In the genomic region with DNA sequence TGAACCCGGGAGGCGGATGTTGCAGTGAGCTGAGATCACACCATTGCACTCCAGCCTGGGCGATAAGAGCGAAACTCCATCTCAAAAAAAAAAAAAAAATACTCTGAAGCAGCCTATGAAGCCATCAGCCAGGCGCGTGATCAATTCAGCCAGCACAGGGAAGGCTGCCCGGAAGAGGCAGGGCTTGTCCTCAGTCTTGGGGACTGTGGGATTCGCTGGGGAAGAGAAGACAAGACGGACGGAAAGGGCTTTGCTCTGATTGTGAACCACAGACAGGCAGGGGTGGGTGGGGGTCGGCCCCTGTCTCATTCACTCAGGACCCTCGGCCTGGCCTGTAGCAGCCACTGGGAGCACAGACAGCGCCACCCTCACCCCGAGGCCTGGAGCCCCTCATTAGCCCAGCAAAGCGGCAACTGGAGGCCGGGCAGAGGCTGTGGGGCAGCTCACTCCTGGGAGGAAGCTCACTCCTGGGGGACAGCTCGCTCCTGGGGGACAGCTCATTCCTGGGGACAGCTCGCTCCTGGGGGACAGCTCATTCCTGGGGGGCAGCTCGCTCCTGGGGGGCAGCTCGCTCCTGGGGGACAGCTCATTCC, we compare ENCODE assay signal across 1 cellular context.
TF ChIP-seq lines count a peak whose summit lies in the region.

No MANE protein-coding gene starts in this region.

TF ChIP-seq in HepG2, 621 proteins besides CTCF, POLR2A, EP300 and RAD21 (continued from another document and continues in another):
- TF ChIP-seq, protein P1, sequence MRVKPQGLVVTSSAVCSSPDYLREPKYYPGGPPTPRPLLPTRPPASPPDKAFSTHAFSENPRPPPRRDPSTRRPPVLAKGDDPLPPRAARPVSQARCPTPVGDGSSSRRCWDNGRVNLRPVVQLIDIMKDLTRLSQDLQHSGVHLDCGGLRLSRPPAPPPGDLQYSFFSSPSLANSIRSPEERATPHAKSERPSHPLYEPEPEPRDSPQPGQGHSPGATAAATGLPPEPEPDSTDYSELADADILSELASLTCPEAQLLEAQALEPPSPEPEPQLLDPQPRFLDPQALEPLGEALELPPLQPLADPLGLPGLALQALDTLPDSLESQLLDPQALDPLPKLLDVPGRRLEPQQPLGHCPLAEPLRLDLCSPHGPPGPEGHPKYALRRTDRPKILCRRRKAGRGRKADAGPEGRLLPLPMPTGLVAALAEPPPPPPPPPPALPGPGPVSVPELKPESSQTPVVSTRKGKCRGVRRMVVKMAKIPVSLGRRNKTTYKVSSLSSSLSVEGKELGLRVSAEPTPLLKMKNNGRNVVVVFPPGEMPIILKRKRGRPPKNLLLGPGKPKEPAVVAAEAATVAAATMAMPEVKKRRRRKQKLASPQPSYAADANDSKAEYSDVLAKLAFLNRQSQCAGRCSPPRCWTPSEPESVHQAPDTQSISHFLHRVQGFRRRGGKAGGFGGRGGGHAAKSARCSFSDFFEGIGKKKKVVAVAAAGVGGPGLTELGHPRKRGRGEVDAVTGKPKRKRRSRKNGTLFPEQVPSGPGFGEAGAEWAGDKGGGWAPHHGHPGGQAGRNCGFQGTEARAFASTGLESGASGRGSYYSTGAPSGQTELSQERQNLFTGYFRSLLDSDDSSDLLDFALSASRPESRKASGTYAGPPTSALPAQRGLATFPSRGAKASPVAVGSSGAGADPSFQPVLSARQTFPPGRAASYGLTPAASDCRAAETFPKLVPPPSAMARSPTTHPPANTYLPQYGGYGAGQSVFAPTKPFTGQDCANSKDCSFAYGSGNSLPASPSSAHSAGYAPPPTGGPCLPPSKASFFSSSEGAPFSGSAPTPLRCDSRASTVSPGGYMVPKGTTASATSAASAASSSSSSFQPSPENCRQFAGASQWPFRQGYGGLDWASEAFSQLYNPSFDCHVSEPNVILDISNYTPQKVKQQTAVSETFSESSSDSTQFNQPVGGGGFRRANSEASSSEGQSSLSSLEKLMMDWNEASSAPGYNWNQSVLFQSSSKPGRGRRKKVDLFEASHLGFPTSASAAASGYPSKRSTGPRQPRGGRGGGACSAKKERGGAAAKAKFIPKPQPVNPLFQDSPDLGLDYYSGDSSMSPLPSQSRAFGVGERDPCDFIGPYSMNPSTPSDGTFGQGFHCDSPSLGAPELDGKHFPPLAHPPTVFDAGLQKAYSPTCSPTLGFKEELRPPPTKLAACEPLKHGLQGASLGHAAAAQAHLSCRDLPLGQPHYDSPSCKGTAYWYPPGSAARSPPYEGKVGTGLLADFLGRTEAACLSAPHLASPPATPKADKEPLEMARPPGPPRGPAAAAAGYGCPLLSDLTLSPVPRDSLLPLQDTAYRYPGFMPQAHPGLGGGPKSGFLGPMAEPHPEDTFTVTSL (CRISPR knock-in tag; IDR thresholded peaks at IDR 0.05; ENCODE audit: borderline replicate concordance) = no peak
- TF ChIP-seq ZNF441 (CRISPR knock-in tag; IDR thresholded peaks at IDR 0.05; ENCODE audit: borderline replicate concordance) (peak; percentile 95; the same call in 1 of the 2 replicates), GABPA (IDR thresholded peaks at IDR 0.05; ENCODE audit: low read depth, low read length) (no peak), GABPA (CRISPR knock-in tag; IDR thresholded peaks at IDR 0.05; ENCODE audit: low read depth) (peak; percentile 66), CCDC6 (CRISPR knock-in tag; IDR thresholded peaks at IDR 0.05) (no peak), PHF21A (CRISPR knock-in tag; IDR thresholded peaks at IDR 0.05) (no peak), ISX (CRISPR knock-in tag; conservative IDR thresholded peaks at IDR 0.05) (no peak), ZNF34 (CRISPR knock-in tag; IDR thresholded peaks at IDR 0.05; ENCODE audit: borderline replicate concordance) (no peak), ZNF790 (CRISPR knock-in tag; IDR thresholded peaks at IDR 0.05; ENCODE audit: borderline replicate concordance) (no peak), SAFB2 (CRISPR knock-in tag; IDR thresholded peaks at IDR 0.05; ENCODE audit: borderline replicate concordance, low read depth) (no peak), ZNF75D (CRISPR knock-in tag; IDR thresholded peaks at IDR 0.05; ENCODE audit: borderline replicate concordance) (no peak), ZNF777 (CRISPR knock-in tag; IDR thresholded peaks at IDR 0.05) (no peak), ZNF720 (CRISPR knock-in tag; IDR thresholded peaks at IDR 0.05) (no peak)
- TF ChIP-seq, protein P2, sequence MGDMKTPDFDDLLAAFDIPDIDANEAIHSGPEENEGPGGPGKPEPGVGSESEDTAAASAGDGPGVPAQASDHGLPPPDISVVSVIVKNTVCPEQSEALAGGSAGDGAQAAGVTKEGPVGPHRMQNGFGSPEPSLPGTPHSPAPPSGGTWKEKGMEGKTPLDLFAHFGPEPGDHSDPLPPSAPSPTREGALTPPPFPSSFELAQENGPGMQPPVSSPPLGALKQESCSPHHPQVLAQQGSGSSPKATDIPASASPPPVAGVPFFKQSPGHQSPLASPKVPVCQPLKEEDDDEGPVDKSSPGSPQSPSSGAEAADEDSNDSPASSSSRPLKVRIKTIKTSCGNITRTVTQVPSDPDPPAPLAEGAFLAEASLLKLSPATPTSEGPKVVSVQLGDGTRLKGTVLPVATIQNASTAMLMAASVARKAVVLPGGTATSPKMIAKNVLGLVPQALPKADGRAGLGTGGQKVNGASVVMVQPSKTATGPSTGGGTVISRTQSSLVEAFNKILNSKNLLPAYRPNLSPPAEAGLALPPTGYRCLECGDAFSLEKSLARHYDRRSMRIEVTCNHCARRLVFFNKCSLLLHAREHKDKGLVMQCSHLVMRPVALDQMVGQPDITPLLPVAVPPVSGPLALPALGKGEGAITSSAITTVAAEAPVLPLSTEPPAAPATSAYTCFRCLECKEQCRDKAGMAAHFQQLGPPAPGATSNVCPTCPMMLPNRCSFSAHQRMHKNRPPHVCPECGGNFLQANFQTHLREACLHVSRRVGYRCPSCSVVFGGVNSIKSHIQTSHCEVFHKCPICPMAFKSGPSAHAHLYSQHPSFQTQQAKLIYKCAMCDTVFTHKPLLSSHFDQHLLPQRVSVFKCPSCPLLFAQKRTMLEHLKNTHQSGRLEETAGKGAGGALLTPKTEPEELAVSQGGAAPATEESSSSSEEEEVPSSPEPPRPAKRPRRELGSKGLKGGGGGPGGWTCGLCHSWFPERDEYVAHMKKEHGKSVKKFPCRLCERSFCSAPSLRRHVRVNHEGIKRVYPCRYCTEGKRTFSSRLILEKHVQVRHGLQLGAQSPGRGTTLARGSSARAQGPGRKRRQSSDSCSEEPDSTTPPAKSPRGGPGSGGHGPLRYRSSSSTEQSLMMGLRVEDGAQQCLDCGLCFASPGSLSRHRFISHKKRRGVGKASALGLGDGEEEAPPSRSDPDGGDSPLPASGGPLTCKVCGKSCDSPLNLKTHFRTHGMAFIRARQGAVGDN (CRISPR knock-in tag; IDR thresholded peaks at IDR 0.05) = peak; percentile 33; the same call in 1 of the 2 replicates
- TF ChIP-seq, protein P3, sequence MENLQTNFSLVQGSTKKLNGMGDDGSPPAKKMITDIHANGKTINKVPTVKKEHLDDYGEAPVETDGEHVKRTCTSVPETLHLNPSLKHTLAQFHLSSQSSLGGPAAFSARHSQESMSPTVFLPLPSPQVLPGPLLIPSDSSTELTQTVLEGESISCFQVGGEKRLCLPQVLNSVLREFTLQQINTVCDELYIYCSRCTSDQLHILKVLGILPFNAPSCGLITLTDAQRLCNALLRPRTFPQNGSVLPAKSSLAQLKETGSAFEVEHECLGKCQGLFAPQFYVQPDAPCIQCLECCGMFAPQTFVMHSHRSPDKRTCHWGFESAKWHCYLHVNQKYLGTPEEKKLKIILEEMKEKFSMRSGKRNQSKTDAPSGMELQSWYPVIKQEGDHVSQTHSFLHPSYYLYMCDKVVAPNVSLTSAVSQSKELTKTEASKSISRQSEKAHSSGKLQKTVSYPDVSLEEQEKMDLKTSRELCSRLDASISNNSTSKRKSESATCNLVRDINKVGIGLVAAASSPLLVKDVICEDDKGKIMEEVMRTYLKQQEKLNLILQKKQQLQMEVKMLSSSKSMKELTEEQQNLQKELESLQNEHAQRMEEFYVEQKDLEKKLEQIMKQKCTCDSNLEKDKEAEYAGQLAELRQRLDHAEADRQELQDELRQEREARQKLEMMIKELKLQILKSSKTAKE (CRISPR knock-in tag; IDR thresholded peaks at IDR 0.05; ENCODE audit: borderline replicate concordance) = no peak
- TF ChIP-seq, protein P4, sequence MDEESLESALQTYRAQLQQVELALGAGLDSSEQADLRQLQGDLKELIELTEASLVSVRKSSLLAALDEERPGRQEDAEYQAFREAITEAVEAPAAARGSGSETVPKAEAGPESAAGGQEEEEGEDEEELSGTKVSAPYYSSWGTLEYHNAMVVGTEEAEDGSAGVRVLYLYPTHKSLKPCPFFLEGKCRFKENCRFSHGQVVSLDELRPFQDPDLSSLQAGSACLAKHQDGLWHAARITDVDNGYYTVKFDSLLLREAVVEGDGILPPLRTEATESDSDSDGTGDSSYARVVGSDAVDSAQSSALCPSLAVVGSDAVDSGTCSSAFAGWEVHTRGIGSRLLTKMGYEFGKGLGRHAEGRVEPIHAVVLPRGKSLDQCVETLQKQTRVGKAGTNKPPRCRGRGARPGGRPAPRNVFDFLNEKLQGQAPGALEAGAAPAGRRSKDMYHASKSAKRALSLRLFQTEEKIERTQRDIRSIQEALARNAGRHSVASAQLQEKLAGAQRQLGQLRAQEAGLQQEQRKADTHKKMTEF (CRISPR knock-in tag; IDR thresholded peaks at IDR 0.05) = no peak
- TF ChIP-seq, protein P5, sequence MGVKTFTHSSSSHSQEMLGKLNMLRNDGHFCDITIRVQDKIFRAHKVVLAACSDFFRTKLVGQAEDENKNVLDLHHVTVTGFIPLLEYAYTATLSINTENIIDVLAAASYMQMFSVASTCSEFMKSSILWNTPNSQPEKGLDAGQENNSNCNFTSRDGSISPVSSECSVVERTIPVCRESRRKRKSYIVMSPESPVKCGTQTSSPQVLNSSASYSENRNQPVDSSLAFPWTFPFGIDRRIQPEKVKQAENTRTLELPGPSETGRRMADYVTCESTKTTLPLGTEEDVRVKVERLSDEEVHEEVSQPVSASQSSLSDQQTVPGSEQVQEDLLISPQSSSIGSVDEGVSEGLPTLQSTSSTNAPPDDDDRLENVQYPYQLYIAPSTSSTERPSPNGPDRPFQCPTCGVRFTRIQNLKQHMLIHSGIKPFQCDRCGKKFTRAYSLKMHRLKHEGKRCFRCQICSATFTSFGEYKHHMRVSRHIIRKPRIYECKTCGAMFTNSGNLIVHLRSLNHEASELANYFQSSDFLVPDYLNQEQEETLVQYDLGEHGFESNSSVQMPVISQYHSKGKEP (CRISPR knock-in tag; IDR thresholded peaks at IDR 0.05) = no peak
- TF ChIP-seq, protein P6, sequence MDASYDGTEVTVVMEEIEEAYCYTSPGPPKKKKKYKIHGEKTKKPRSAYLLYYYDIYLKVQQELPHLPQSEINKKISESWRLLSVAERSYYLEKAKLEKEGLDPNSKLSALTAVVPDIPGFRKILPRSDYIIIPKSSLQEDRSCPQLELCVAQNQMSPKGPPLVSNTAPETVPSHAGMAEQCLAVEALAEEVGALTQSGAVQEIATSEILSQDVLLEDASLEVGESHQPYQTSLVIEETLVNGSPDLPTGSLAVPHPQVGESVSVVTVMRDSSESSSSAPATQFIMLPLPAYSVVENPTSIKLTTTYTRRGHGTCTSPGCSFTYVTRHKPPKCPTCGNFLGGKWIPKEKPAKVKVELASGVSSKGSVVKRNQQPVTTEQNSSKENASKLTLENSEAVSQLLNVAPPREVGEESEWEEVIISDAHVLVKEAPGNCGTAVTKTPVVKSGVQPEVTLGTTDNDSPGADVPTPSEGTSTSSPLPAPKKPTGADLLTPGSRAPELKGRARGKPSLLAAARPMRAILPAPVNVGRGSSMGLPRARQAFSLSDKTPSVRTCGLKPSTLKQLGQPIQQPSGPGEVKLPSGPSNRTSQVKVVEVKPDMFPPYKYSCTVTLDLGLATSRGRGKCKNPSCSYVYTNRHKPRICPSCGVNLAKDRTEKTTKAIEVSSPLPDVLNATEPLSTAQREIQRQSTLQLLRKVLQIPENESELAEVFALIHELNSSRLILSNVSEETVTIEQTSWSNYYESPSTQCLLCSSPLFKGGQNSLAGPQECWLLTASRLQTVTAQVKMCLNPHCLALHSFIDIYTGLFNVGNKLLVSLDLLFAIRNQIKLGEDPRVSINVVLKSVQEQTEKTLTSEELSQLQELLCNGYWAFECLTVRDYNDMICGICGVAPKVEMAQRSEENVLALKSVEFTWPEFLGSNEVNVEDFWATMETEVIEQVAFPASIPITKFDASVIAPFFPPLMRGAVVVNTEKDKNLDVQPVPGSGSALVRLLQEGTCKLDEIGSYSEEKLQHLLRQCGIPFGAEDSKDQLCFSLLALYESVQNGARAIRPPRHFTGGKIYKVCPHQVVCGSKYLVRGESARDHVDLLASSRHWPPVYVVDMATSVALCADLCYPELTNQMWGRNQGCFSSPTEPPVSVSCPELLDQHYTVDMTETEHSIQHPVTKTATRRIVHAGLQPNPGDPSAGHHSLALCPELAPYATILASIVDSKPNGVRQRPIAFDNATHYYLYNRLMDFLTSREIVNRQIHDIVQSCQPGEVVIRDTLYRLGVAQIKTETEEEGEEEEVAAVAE (CRISPR knock-in tag; IDR thresholded peaks at IDR 0.05; ENCODE audit: borderline replicate concordance) = no peak
- TF ChIP-seq, protein P7, sequence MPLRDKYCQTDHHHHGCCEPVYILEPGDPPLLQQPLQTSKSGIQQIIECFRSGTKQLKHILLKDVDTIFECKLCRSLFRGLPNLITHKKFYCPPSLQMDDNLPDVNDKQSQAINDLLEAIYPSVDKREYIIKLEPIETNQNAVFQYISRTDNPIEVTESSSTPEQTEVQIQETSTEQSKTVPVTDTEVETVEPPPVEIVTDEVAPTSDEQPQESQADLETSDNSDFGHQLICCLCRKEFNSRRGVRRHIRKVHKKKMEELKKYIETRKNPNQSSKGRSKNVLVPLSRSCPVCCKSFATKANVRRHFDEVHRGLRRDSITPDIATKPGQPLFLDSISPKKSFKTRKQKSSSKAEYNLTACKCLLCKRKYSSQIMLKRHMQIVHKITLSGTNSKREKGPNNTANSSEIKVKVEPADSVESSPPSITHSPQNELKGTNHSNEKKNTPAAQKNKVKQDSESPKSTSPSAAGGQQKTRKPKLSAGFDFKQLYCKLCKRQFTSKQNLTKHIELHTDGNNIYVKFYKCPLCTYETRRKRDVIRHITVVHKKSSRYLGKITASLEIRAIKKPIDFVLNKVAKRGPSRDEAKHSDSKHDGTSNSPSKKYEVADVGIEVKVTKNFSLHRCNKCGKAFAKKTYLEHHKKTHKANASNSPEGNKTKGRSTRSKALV (CRISPR knock-in tag; IDR thresholded peaks at IDR 0.05) = no peak
- TF ChIP-seq, protein P8, sequence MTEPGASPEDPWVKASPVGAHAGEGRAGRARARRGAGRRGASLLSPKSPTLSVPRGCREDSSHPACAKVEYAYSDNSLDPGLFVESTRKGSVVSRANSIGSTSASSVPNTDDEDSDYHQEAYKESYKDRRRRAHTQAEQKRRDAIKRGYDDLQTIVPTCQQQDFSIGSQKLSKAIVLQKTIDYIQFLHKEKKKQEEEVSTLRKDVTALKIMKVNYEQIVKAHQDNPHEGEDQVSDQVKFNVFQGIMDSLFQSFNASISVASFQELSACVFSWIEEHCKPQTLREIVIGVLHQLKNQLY (CRISPR knock-in tag; IDR thresholded peaks at IDR 0.05) = peak; percentile 92
